Comparison of ENCODE assay signal across 26 cellular contexts in the genomic region with DNA sequence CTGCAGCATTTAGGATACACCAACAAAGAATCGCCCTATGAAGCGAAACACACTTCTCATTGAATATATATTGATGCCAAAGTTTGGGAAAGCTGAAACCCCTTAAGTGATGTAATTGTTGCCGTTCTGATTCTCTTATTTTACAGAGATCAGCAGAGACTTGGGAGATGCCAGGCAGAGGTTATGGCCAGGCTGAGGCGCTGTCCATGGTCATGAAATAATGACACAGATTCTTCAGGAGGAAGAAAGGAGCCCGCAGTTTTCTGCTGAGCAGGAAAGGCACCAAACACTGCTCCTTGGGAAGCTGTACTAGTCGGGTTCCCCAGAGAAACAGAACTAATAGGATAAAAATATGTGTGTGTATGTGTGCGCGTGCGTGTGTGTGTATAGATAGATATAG.
DNase-seq lines count a peak whose midpoint lies in the region; ATAC-seq, FAIRE-seq and TF ChIP-seq lines count a peak whose summit lies in the region.
"Had no signal": no experiment of that assay in that cellular context is flagged by ENCODE, and none has a peak within 500 bp of the region (broad histone marks: within the 10 kb centered on the region; RNA-seq: fewer than 3 reads in every experiment).

No MANE protein-coding gene starts in this region.

- H3K4me2 ChIP-seq in H9 (ENCODE audit: insufficient read depth, insufficient read length, low read length) = no peak overlapping the region
- no peak overlapping the region for H3K4me2 ChIP-seq in GM12878 (ENCODE audit: control insufficient read depth, insufficient read depth)
- H3K4me2 ChIP-seq: smooth muscle cell had no signal

- H3K4me3 Mint-ChIP-seq in H9 (no peak overlapping the region), nephron progenitor cell (no peak overlapping the region)
- no peak overlapping the region for H3K4me3 Mint-ChIP-seq in effector memory CD8-positive, alpha-beta T cell
- H3K4me3 Mint-ChIP-seq: activated CD4-positive, alpha-beta T cell treated with anti-CD3 and anti-CD28 coated beads, Interleukin-2, amount 10 ng/mL, durations not matched to agents 24 days and 14 days; activated naive CD8-positive, alpha-beta T cell treated with anti-CD3 and anti-CD28 coated beads for 36 hours; activated T-helper 17 cell treated with anti-CD3 and anti-CD28 coated beads, Interleukin-2, amount 50 U/mL, for 72 hours; CD4-positive, alpha-beta T cell; stimulated activated memory B cell treated with anti-CD40 and anti-IgM and Interleukin-4, amounts not matched to agents 10 μg/mL and 1 μg/mL and 100 μg/mL, for 72 hours had no signal

- no peak overlapping the region for H2AK5ac ChIP-seq in H9 (ENCODE audit: insufficient read length, low read length)

- no peak overlapping the region for H2AFZ ChIP-seq in H9 (ENCODE audit: low read length)
- H2AFZ ChIP-seq in GM12878 (ENCODE audit: control insufficient read depth, low read depth, low read length) = no peak overlapping the region

- no peak overlapping the region for H3K14ac ChIP-seq in H9 (ENCODE audit: insufficient read depth, low read length)

- BruUV-seq in GM12878 (replicated peaks; lab: Mats Ljungman, UMichigan) = no TSS peak

- no peak overlapping the region for H3K23ac ChIP-seq in H9 (ENCODE audit: insufficient read length, low read depth, low read length)

- TF ChIP-seq RAD21 in GM12878 (IDR thresholded peaks at IDR 0.05; ENCODE audit: insufficient read depth, low read depth, low read length) = no peak

- CTCF ChIA-PET in GM12878 (lab: Yijun Ruan, JAX) = no interaction called here

- no peak for FAIRE-seq in GM12878 (lab: Jason Lieb, UNC)
- FAIRE-seq: keratinocyte had no signal

- intact Hi-C loops in GM12878 (cut with micrococcal nuclease; ENCODE audit: unreplicated experiment) = no loop called here

- peak overlapping the region in 1 of 3 experiments; percentile 23; a peak in 1 of 7 replicates for H3K27ac Mint-ChIP-seq in H9
- no peak overlapping the region for H3K27ac Mint-ChIP-seq in nephron progenitor cell
- no peak overlapping the region for H3K27ac Mint-ChIP-seq in effector memory CD8-positive, alpha-beta T cell
- H3K27ac Mint-ChIP-seq: activated CD4-positive, alpha-beta T cell treated with anti-CD3 and anti-CD28 coated beads, Interleukin-2, amount 10 ng/mL, durations not matched to agents 24 days and 14 days; activated naive CD8-positive, alpha-beta T cell treated with anti-CD3 and anti-CD28 coated beads for 36 hours; activated T-helper 17 cell treated with anti-CD3 and anti-CD28 coated beads, Interleukin-2, amount 50 U/mL, for 72 hours; CD4-positive, alpha-beta T cell; stimulated activated memory B cell treated with anti-CD40 and anti-IgM and Interleukin-4, amounts not matched to agents 10 μg/mL and 1 μg/mL and 100 μg/mL, for 72 hours had no signal

- no peak overlapping the region for H4K5ac ChIP-seq in H9 (ENCODE audit: insufficient read length, low read depth, low read length)

- no peak for ATAC-seq in GM12878
- ATAC-seq in effector memory CD8-positive, alpha-beta T cell (replicated peaks) = no peak
- ATAC-seq: activated T-helper 17 cell treated with anti-CD3 and anti-CD28 coated beads, Interleukin-2, amount 50 U/mL, for 72 hours; esophagus mucosa; psoas muscle; Right ventricle myocardium inferior; stimulated activated memory B cell treated with anti-CD40 and anti-IgM and Interleukin-4, amounts not matched to agents 10 μg/mL and 1 μg/mL and 100 μg/mL, for 72 hours had no signal

- no peak overlapping the region for H3K56ac ChIP-seq in H9 (ENCODE audit: insufficient read length, low read depth, low read length)

- no peak overlapping the region for H2BK5ac ChIP-seq in H9 (ENCODE audit: insufficient read length, low read length)

- H3K27ac ChIP-seq in H9 (ENCODE audit: insufficient read length, low read depth, low read length) (no peak overlapping the region), GM12878 (ENCODE audit: control insufficient read depth, insufficient read depth) (no peak overlapping the region)
- H3K27ac ChIP-seq: neutrophil, psoas muscle had no signal

- H3K4me1 Mint-ChIP-seq in H9 (peaks cover 10 to 11% of the 10 kb centered on the region in 2 experiments), nephron progenitor cell (no peaks in the 10 kb centered on the region)
- no peaks in the 10 kb centered on the region for H3K4me1 Mint-ChIP-seq in effector memory CD8-positive, alpha-beta T cell (ENCODE audit: low read depth in 2 of 2)
- H3K4me1 Mint-ChIP-seq: activated CD4-positive, alpha-beta T cell treated with anti-CD3 and anti-CD28 coated beads, Interleukin-2, amount 10 ng/mL, durations not matched to agents 24 days and 14 days; activated naive CD8-positive, alpha-beta T cell treated with anti-CD3 and anti-CD28 coated beads for 36 hours; activated T-helper 17 cell treated with anti-CD3 and anti-CD28 coated beads, Interleukin-2, amount 50 U/mL, for 72 hours; stimulated activated memory B cell treated with anti-CD40 and anti-IgM and Interleukin-4, amounts not matched to agents 10 μg/mL and 1 μg/mL and 100 μg/mL, for 72 hours had no signal

- H2BK12ac ChIP-seq in H9 (ENCODE audit: insufficient read length, low read depth, low read length) = no peak overlapping the region

- no peaks in the 10 kb centered on the region for H3K79me1 ChIP-seq in H9 (ENCODE audit: insufficient read depth, low read depth, low read length, poor library complexity, severe bottlenecking)

- no peak for TF ChIP-seq CTCF in H9 (conservative IDR thresholded peaks at IDR 0.05)
- no peak for TF ChIP-seq CTCF in NB4 (IDR thresholded peaks at IDR 0.05; ENCODE audit: low read depth, low read length)
- TF ChIP-seq CTCF in GM12878 (IDR thresholded peaks at IDR 0.05 in 2 of 3, conservative IDR thresholded peaks at IDR 0.05 in 1 of 3; ENCODE audit: control insufficient read depth in 2 of 3, extremely low read depth in 1 of 3, insufficient read depth in 1 of 3, low read depth in 3 of 3, low read length in 3 of 3) = no peak
- TF ChIP-seq CTCF in nephron progenitor cell (IDR thresholded peaks at IDR 0.05) = no peak

- H3K27me3 Mint-ChIP-seq in H9 (ENCODE audit: low read depth) (peaks cover 3% of the 10 kb centered on the region; the same call in 1 of the 2 replicates), nephron progenitor cell (ENCODE audit: low read depth, poor library complexity) (peaks cover 12% of the 10 kb centered on the region)
- H3K27me3 Mint-ChIP-seq in effector memory CD8-positive, alpha-beta T cell = no peaks in the 10 kb centered on the region
- H3K27me3 Mint-ChIP-seq: activated CD4-positive, alpha-beta T cell treated with anti-CD3 and anti-CD28 coated beads, Interleukin-2, amount 10 ng/mL, durations not matched to agents 24 days and 14 days; activated naive CD8-positive, alpha-beta T cell treated with anti-CD3 and anti-CD28 coated beads for 36 hours; activated T-helper 17 cell treated with anti-CD3 and anti-CD28 coated beads, Interleukin-2, amount 50 U/mL, for 72 hours; CD4-positive, alpha-beta T cell; stimulated activated memory B cell treated with anti-CD40 and anti-IgM and Interleukin-4, amounts not matched to agents 10 μg/mL and 1 μg/mL and 100 μg/mL, for 72 hours had no signal

- no peaks in the 10 kb centered on the region for H3K36me3 ChIP-seq in GM12878 (ENCODE audit: control insufficient read depth in 2 of 2, insufficient read depth in 2 of 2, low read length in 1 of 2)
- H3K36me3 ChIP-seq: MG63, neutrophil had no signal

- H3T11ph ChIP-seq in H9 (ENCODE audit: low read length) = no peak overlapping the region

- H4K20me1 ChIP-seq in H9 (ENCODE audit: control insufficient read depth, insufficient read depth, insufficient read length) = no peaks in the 10 kb centered on the region
- no peaks in the 10 kb centered on the region for H4K20me1 ChIP-seq in GM12878 (ENCODE audit: control insufficient read depth, insufficient read depth)

- H3K9ac ChIP-seq in H9 (ENCODE audit: extremely low read depth, insufficient read length, low read length) (no peak overlapping the region), GM12878 (ENCODE audit: control insufficient read depth, insufficient read depth, low read length) (no peak overlapping the region)

- no peak overlapping the region for H2BK120ac ChIP-seq in H9 (ENCODE audit: low read depth, low read length, poor library complexity, severe bottlenecking)

- POLR2A ChIA-PET in GM12878 (lab: Charles Lee) = no interaction called here

- H3K23me2 ChIP-seq in H9 (ENCODE audit: insufficient read length, low read depth, low read length, poor library complexity, severe bottlenecking) = no peaks in the 10 kb centered on the region

- H3K36me3 Mint-ChIP-seq in H9 (ENCODE audit: insufficient read depth in 1 of 3, low read depth in 3 of 3) (no peaks in the 10 kb centered on the region), nephron progenitor cell (ENCODE audit: low read depth) (no peaks in the 10 kb centered on the region)
- no peaks in the 10 kb centered on the region for H3K36me3 Mint-ChIP-seq in effector memory CD8-positive, alpha-beta T cell (ENCODE audit: insufficient read depth)
- H3K36me3 Mint-ChIP-seq: activated naive CD8-positive, alpha-beta T cell treated with anti-CD3 and anti-CD28 coated beads for 36 hours; stimulated activated memory B cell treated with anti-CD40 and anti-IgM and Interleukin-4, amounts not matched to agents 10 μg/mL and 1 μg/mL and 100 μg/mL, for 72 hours had no signal

- peak; percentile 51 for DNase-seq in H9
- peak; percentile 40 for DNase-seq in NB4 (ENCODE audit: low read depth)
- no peak for DNase-seq in GM12878 (ENCODE audit: low read depth, low spot score)
- DNase-seq in nephron progenitor cell = peak; percentile 58
- no peak for DNase-seq in NK-92 (lab: John Stamatoyannopoulos, UW; ENCODE audit: unreplicated experiment)
- DNase-seq in effector memory CD8-positive, alpha-beta T cell = no peak
- DNase-seq in activated CD8-positive, alpha-beta memory T cell treated with anti-CD3 and anti-CD28 coated beads, Interleukin-2, amount 50 U/mL, for 4 hours = no peak
- DNase-seq: activated CD4-positive, alpha-beta T cell treated with anti-CD3 and anti-CD28 coated beads, Interleukin-2, amount 10 ng/mL, durations not matched to agents 24 days and 14 days; activated naive CD8-positive, alpha-beta T cell treated with anti-CD3 and anti-CD28 coated beads for 36 hours; CD4-positive, alpha-beta T cell; effector CD4-positive, alpha-beta T cell; hippocampal formation; MG63; NCI-H146; NCI-H2171; NCI-H526 treated with DMSO at 0.1 percent for 48 hours; psoas muscle; T-helper 1 cell had no signal

- no peaks in the 10 kb centered on the region for H3K9me3 ChIP-seq in H9 (ENCODE audit: control insufficient read depth, low read depth, low read length)
- H3K9me3 ChIP-seq in GM12878 (replicated peaks; ENCODE audit: control insufficient read depth, insufficient read depth, low read length) = no peaks in the 10 kb centered on the region; the same call in 2 of the 3 replicates
- H3K9me3 ChIP-seq: MG63, neutrophil, psoas muscle had no signal

- H2BK15ac ChIP-seq in H9 (ENCODE audit: low read depth, low read length) = no peak overlapping the region

- H3K9me3 Mint-ChIP-seq in H9 = peaks cover 8 to 10% of the 10 kb centered on the region in 2 experiments; a peak in 4 of 5 replicates
- peaks cover 8% of the 10 kb centered on the region for H3K9me3 Mint-ChIP-seq in nephron progenitor cell
- H3K9me3 Mint-ChIP-seq in effector memory CD8-positive, alpha-beta T cell = peaks cover 7 to 9% of the 10 kb centered on the region in 2 donors
- H3K9me3 Mint-ChIP-seq: CD4-positive, alpha-beta T cell had no signal

- TF ChIP-seq EP300 in GM12878 (IDR thresholded peaks at IDR 0.05; ENCODE audit: borderline replicate concordance in 1 of 2, control insufficient read depth in 1 of 2, low read depth in 2 of 2, low read length in 2 of 2) = no peak

- no peak overlapping the region for H4K8ac ChIP-seq in H9 (replicated peaks; ENCODE audit: insufficient read length, low read depth, low read length)

- TF ChIP-seq POLR2A in NB4 (IDR thresholded peaks at IDR 0.05; ENCODE audit: extremely low read depth, insufficient read length) (no peak), GM12878 (IDR thresholded peaks at IDR 0.05; ENCODE audit: low read depth, low read length) (no peak)

- no peak overlapping the region for H3K18ac ChIP-seq in H9 (ENCODE audit: insufficient read length, low read depth, low read length)

- RAD21 ChIA-PET in GM12878 (lab: Charles Lee; ENCODE audit: unreplicated experiment) = no interaction called here

- no peak overlapping the region for H2BK20ac ChIP-seq in H9 (ENCODE audit: low read depth, low read length, poor library complexity, severe bottlenecking)

- H3K27me3 ChIP-seq in H9 (ENCODE audit: insufficient read depth, low read length) = no peaks in the 10 kb centered on the region
- H3K27me3 ChIP-seq in GM12878 (replicated peaks in 1 of 2; ENCODE audit: control insufficient read depth in 2 of 2, insufficient read depth in 2 of 2, low read length in 1 of 2) = no peaks in the 10 kb centered on the region
- H3K27me3 ChIP-seq: MG63, neutrophil had no signal

- H4K91ac ChIP-seq in H9 (ENCODE audit: insufficient read length, low read depth, low read length) = no peak overlapping the region

- no peak overlapping the region for H3K4ac ChIP-seq in H9 (ENCODE audit: low read depth, low read length)

- in situ Hi-C loops in GM12878 (cut with MboI) = no loop called here

- H3K4me3 ChIP-seq in NB4 (ENCODE audit: low read depth, low read length) = no peak overlapping the region
- H3K4me3 ChIP-seq in GM12878 = no peak overlapping the region
- H3K4me3 ChIP-seq: lung, MG63, psoas muscle, smooth muscle cell had no signal

- H3K79me2 ChIP-seq in H9 (ENCODE audit: insufficient read depth, low read length) = no peaks in the 10 kb centered on the region
- no peaks in the 10 kb centered on the region for H3K79me2 ChIP-seq in GM12878 (ENCODE audit: control insufficient read depth, insufficient read depth, low read length)

- H3K4me1 ChIP-seq in H9 (ENCODE audit: insufficient read depth, low read length) (no peaks in the 10 kb centered on the region), GM12878 (ENCODE audit: control insufficient read depth, insufficient read depth, low read length) (no peaks in the 10 kb centered on the region)
- H3K4me1 ChIP-seq: psoas muscle had no signal

- WGBS in H9 (ENCODE audit: extremely low coverage, insufficient read length, low lambda C conversion rate) = no CpG with 5 or more reads among the region's 9 CpGs
- 45% methylated on average over 9 of the region's 9 CpGs for WGBS in GM12878 (ENCODE audit: insufficient coverage, insufficient replicate concordance, low lambda C conversion rate, missing lambda C conversion rate)

- SMC1A ChIA-PET in GM12878 (lab: Charles Lee; ENCODE audit: uncharacterized antibody, unreplicated experiment) = interaction anchor here (0.7 kb wide), 1 partner anchor 87 kb away, joined by 4 read pairs; no protein-coding TSS in a partner anchor

Comparison
In these comparisons a context has a peak if more than half of its experiments do, and no peak if none do; other contexts are left out.
1. DNase-seq: peak in H9 (single experiment), NB4 (single experiment) and nephron progenitor cell (single experiment); none in GM12878 (single experiment), NK-92 (single experiment), effector memory CD8-positive, alpha-beta T cell (0 of 3) and activated CD8-positive, alpha-beta memory T cell treated with anti-CD3 and anti-CD28 coated beads, Interleukin-2, amount 50 U/mL, for 4 hours (single experiment).